ENCODE assay signal across 24 cellular contexts in the genomic region with DNA sequence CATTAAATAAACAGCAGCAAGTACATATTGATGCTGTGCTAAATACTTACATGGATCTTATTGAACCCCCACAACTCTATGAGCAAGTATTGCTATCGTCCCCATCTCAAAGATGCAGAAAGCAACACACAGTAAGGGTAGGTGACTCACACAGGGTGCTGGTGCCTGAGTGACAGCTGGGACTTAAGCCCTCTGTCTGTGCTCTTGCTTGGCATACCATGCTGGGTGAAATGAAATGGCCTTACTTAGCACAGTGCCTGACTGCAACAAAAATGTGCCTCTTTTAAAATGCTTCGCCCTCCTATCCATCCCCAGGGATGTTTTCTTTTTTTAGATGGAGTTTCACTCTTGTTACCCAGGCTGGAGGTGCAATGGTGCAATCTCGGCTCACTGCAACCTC. TPM values are rescaled to one million over a fixed set of nuclear protein-coding genes. Genes with fewer than 3 reads are reported as not detected.
DNase-seq lines count a peak whose midpoint lies in the region; ATAC-seq and TF ChIP-seq lines count a peak whose summit lies in the region.
"Had no signal": no experiment of that assay in that cellular context is flagged by ENCODE, and none has a peak within 500 bp of the region (broad histone marks: within the 10 kb centered on the region; RNA-seq: fewer than 3 reads in every experiment).

No MANE protein-coding gene starts in this region.

- no peak for ATAC-seq in WTC11
- no peak for ATAC-seq in GM18505 (IDR thresholded peaks at IDR 0.05; ENCODE audit: unreplicated experiment)
- no peak for ATAC-seq in HG02623 (IDR thresholded peaks at IDR 0.05; ENCODE audit: unreplicated experiment)
- ATAC-seq: naive thymus-derived CD4-positive, alpha-beta T cell had no signal

- no peak overlapping the region for H3K4ac ChIP-seq in mesenchymal stem cell (ENCODE audit: low read depth in 1 of 2, low read length in 2 of 2)

- no peaks in the 10 kb centered on the region for H3K9me3 Mint-ChIP-seq in CD8-positive, alpha-beta memory T cell
- no peaks in the 10 kb centered on the region for H3K9me3 Mint-ChIP-seq in WTC11
- H3K9me3 Mint-ChIP-seq: activated naive CD8-positive, alpha-beta T cell treated with anti-CD3 and anti-CD28 coated beads, Interleukin-2, amount 50 U/mL, for 24 hours; dendritic cell treated with granulocyte-macrophage colony-stimulating factor and Interleukin-4, amounts not matched to agents 40 ng/mL and 50 ng/mL, for 4 days; naive thymus-derived CD4-positive, alpha-beta T cell; stimulated activated naive B cell treated with anti-CD40 and anti-IgM and Interleukin-4, amounts not matched to agents 10 μg/mL and 1 μg/mL and 100 μg/mL, for 72 hours had no signal

- no peak overlapping the region for H4K91ac ChIP-seq in mesenchymal stem cell (ENCODE audit: low read length)

- H3K4me1 ChIP-seq in CD8-positive, alpha-beta memory T cell (ENCODE audit: insufficient read depth, low read length): no peaks in the 10 kb centered on the region
- H3K4me1 ChIP-seq in mesenchymal stem cell (ENCODE audit: control insufficient read depth, insufficient read depth, low read depth, low read length): peaks cover 1% of the 10 kb centered on the region
- H3K4me1 ChIP-seq: BE2C had no signal

- no peak overlapping the region for H4K8ac ChIP-seq in mesenchymal stem cell (ENCODE audit: low read length)

- no peak overlapping the region for H2AFZ ChIP-seq in mesenchymal stem cell (ENCODE audit: low read depth, low read length)

- H3K18ac ChIP-seq in mesenchymal stem cell (ENCODE audit: low read depth in 1 of 2, low read length in 2 of 2): no peak overlapping the region

- no peak for TF ChIP-seq POLR2A in GM18505 (IDR thresholded peaks at IDR 0.05; ENCODE audit: borderline replicate concordance, extremely low read depth, insufficient read depth, insufficient read length)

- no peak overlapping the region for H3K9ac ChIP-seq in mesenchymal stem cell (ENCODE audit: low read length)

- no peaks in the 10 kb centered on the region for H3K27me3 ChIP-seq in CD8-positive, alpha-beta memory T cell (ENCODE audit: insufficient read depth, low read length, poor library complexity, severe bottlenecking)
- H3K27me3 ChIP-seq in mesenchymal stem cell (ENCODE audit: control insufficient read depth in 1 of 2, insufficient read depth in 1 of 2, low read length in 2 of 2): no peaks in the 10 kb centered on the region
- H3K27me3 ChIP-seq: BE2C, thyroid gland had no signal

- POLR2A ChIA-PET in CD8-positive, alpha-beta memory T cell (lab: Charles Lee): no interaction called here
- POLR2A ChIA-PET in WTC11 (lab: Charles Lee): interaction anchor here (0.8 to 1.2 kb wide), 2 partner anchors 21 to 30 kb away, joined by 3 read pairs; a partner anchor contains a TSS

- H3K4me2 ChIP-seq in mesenchymal stem cell (ENCODE audit: low read length, poor library complexity, severe bottlenecking): no peak overlapping the region

- CTCF ChIA-PET in CD8-positive, alpha-beta memory T cell (lab: Charles Lee): no interaction called here
- CTCF ChIA-PET in WTC11 (lab: Charles Lee): interaction anchor here (2.8 to 4.2 kb wide), 4 partner anchors 10 to 185 kb away, joined by 11 to 30 read pairs (median 25); no protein-coding TSS in a partner anchor

- H2BK120ac ChIP-seq in mesenchymal stem cell (ENCODE audit: low read depth, low read length): no peak overlapping the region

- WGBS in mesenchymal stem cell: 87% methylated on average over 2 of the region's 3 CpGs

- peak overlapping the region in 5 of 8 donors; percentile 23 to 63 (median 32) for H3K27ac Mint-ChIP-seq in CD8-positive, alpha-beta memory T cell
- no peak overlapping the region for H3K27ac Mint-ChIP-seq in WTC11
- H3K27ac Mint-ChIP-seq: activated naive CD8-positive, alpha-beta T cell treated with anti-CD3 and anti-CD28 coated beads, Interleukin-2, amount 50 U/mL, for 24 hours; dendritic cell treated with granulocyte-macrophage colony-stimulating factor and Interleukin-4, amounts not matched to agents 40 ng/mL and 50 ng/mL, for 4 days; stimulated activated naive B cell treated with anti-CD40 and anti-IgM and Interleukin-4, amounts not matched to agents 10 μg/mL and 1 μg/mL and 100 μg/mL, for 72 hours had no signal

- DNase-seq in CD8-positive, alpha-beta memory T cell: no peak
- DNase-seq in ELR (ENCODE audit: low read depth) (peak; percentile 41), RKO (ENCODE audit: low spot score) (peak; percentile 64), mesenchymal stem cell (peak; percentile 9), WTC11 (ENCODE audit: low spot score) (no peak)
- DNase-seq: activated naive CD8-positive, alpha-beta T cell treated with anti-CD3 and anti-CD28 coated beads, Interleukin-2, amount 50 U/mL, for 24 hours; activated T-cell treated with anti-CD3 and anti-CD28 coated beads, Interleukin-2, amount 50 U/mL, for 48 hours; BE2C; Calu3; foreskin fibroblast; IMR-90; kidney glomerular epithelial cell; MV-4-11; naive thymus-derived CD4-positive, alpha-beta T cell; NCI-H2029; NCI-H524 treated with DMSO at 0.1 percent for 48 hours; OCI-M1; stimulated activated naive B cell treated with anti-CD40 and anti-IgM and Interleukin-4, amounts not matched to agents 10 μg/mL and 1 μg/mL and 100 μg/mL, for 72 hours; T-helper 2 cell; thyroid gland had no signal

- H3K23ac ChIP-seq in mesenchymal stem cell (ENCODE audit: low read length in 2 of 2): no peak overlapping the region

- no peaks in the 10 kb centered on the region for H3K79me1 ChIP-seq in mesenchymal stem cell (replicated peaks; ENCODE audit: low read length, poor library complexity, severe bottlenecking)

- H2AK5ac ChIP-seq in mesenchymal stem cell (ENCODE audit: low read length, severe bottlenecking): no peak overlapping the region

- no peaks in the 10 kb centered on the region for H3K36me3 ChIP-seq in CD8-positive, alpha-beta memory T cell (ENCODE audit: insufficient read depth, low read length)
- peaks cover 9 to 15% of the 10 kb centered on the region in 2 experiments for H3K36me3 ChIP-seq in mesenchymal stem cell (ENCODE audit: control insufficient read depth in 1 of 2, insufficient read depth in 2 of 2, low read depth in 1 of 2, low read length in 2 of 2)
- H3K36me3 ChIP-seq: thyroid gland had no signal

- no peak overlapping the region for H3K4me3 Mint-ChIP-seq in CD8-positive, alpha-beta memory T cell
- H3K4me3 Mint-ChIP-seq in WTC11: no peak overlapping the region
- H3K4me3 Mint-ChIP-seq: activated naive CD8-positive, alpha-beta T cell treated with anti-CD3 and anti-CD28 coated beads, Interleukin-2, amount 50 U/mL, for 24 hours; dendritic cell treated with granulocyte-macrophage colony-stimulating factor and Interleukin-4, amounts not matched to agents 40 ng/mL and 50 ng/mL, for 4 days; naive thymus-derived CD4-positive, alpha-beta T cell; stimulated activated naive B cell treated with anti-CD40 and anti-IgM and Interleukin-4, amounts not matched to agents 10 μg/mL and 1 μg/mL and 100 μg/mL, for 72 hours had no signal

- no peak for TF ChIP-seq CTCF in WTC11 (IDR thresholded peaks at IDR 0.05)

- H3K4me1 Mint-ChIP-seq in CD8-positive, alpha-beta memory T cell: no peaks in the 10 kb centered on the region
- peaks cover 3% of the 10 kb centered on the region; the same call in 1 of the 2 replicates for H3K4me1 Mint-ChIP-seq in WTC11

- H3K14ac ChIP-seq in mesenchymal stem cell (ENCODE audit: low read length in 2 of 2): no peak overlapping the region

- H3K36me3 Mint-ChIP-seq in CD8-positive, alpha-beta memory T cell: peaks cover 0 to 54% (median 8%) of the 10 kb centered on the region in 3 donors
- peaks cover 23% of the 10 kb centered on the region for H3K36me3 Mint-ChIP-seq in WTC11

- no peak overlapping the region for H3K27ac ChIP-seq in CD8-positive, alpha-beta memory T cell (ENCODE audit: low read depth, low read length)
- H3K27ac ChIP-seq in mesenchymal stem cell (ENCODE audit: low read length, poor library complexity, severe bottlenecking): no peak overlapping the region

- H3K9me3 ChIP-seq in CD8-positive, alpha-beta memory T cell (ENCODE audit: low read length): no peaks in the 10 kb centered on the region
- H3K9me3 ChIP-seq in mesenchymal stem cell (ENCODE audit: control insufficient read depth, low read length): no peaks in the 10 kb centered on the region
- H3K9me3 ChIP-seq: BE2C, thyroid gland had no signal

- no peaks in the 10 kb centered on the region for H3K27me3 Mint-ChIP-seq in CD8-positive, alpha-beta memory T cell
- H3K27me3 Mint-ChIP-seq in WTC11 (ENCODE audit: low read depth): no peaks in the 10 kb centered on the region; the same call in 1 of the 2 replicates
- H3K27me3 Mint-ChIP-seq: activated naive CD8-positive, alpha-beta T cell treated with anti-CD3 and anti-CD28 coated beads, Interleukin-2, amount 50 U/mL, for 24 hours; dendritic cell treated with granulocyte-macrophage colony-stimulating factor and Interleukin-4, amounts not matched to agents 40 ng/mL and 50 ng/mL, for 4 days; naive thymus-derived CD4-positive, alpha-beta T cell; stimulated activated naive B cell treated with anti-CD40 and anti-IgM and Interleukin-4, amounts not matched to agents 10 μg/mL and 1 μg/mL and 100 μg/mL, for 72 hours had no signal

- H2BK5ac ChIP-seq in mesenchymal stem cell (ENCODE audit: low read depth, low read length, poor library complexity, severe bottlenecking): no peak overlapping the region

- no peak overlapping the region for H2BK15ac ChIP-seq in mesenchymal stem cell (ENCODE audit: low read depth, poor library complexity, severe bottlenecking)

- H3K4me3 ChIP-seq in CD8-positive, alpha-beta memory T cell (ENCODE audit: low read length): no peak overlapping the region
- no peak overlapping the region for H3K4me3 ChIP-seq in mesenchymal stem cell (ENCODE audit: insufficient read depth in 1 of 2, low read depth in 1 of 2, low read length in 2 of 2)
- H3K4me3 ChIP-seq: thyroid gland had no signal

- H2BK12ac ChIP-seq in mesenchymal stem cell (ENCODE audit: low read length in 2 of 2): no peak overlapping the region

RNA-seq across cellular contexts. Expression of a gene that starts 0.8 kb away (rescaled TPM):
- not detected for total RNA-seq in CD8-positive, alpha-beta memory T cell
- not detected for polyA plus RNA-seq in CD8-positive, alpha-beta memory T cell
- polyA plus RNA-seq in mesenchymal stem cell (2013, experiment 1 of 2): not detected
- not detected for polyA plus RNA-seq in mesenchymal stem cell (2013, experiment 2 of 2)
- not detected in 3 replicates for total RNA-seq in WTC11 (2021)
- total RNA-seq: Calu3; IMR-90; naive thymus-derived CD4-positive, alpha-beta T cell; osteocyte; thyroid gland had no signal
- polyA plus RNA-seq: IMR-90; naive thymus-derived CD4-positive, alpha-beta T cell had no signal

RNA-seq across cellular contexts. Expression of a gene that starts 20.9 kb away (rescaled TPM):
- 10 to 100 TPM; 66.2 to 67.5 TPM for total RNA-seq in CD8-positive, alpha-beta memory T cell
- 0.15 TPM for polyA plus RNA-seq in CD8-positive, alpha-beta memory T cell
- polyA plus RNA-seq in mesenchymal stem cell (2013, experiment 1 of 2): 13.5 TPM
- polyA plus RNA-seq in mesenchymal stem cell (2013, experiment 2 of 2): 12.7 TPM
- 99.6 to 118 TPM (median 100 TPM) in 3 replicates for total RNA-seq in WTC11 (2021)
- polyA plus RNA-seq: naive thymus-derived CD4-positive, alpha-beta T cell had no signal

RNA-seq across cellular contexts. Expression of a gene that starts 21.0 kb away (rescaled TPM):
- 10 to 100 TPM; 41.9 to 45.4 TPM for total RNA-seq in CD8-positive, alpha-beta memory T cell
- 60.0 TPM for polyA plus RNA-seq in CD8-positive, alpha-beta memory T cell
- polyA plus RNA-seq in mesenchymal stem cell (2013, experiment 1 of 2): 40.6 TPM
- polyA plus RNA-seq in mesenchymal stem cell (2013, experiment 2 of 2): 39.7 TPM
- total RNA-seq in WTC11 (2021): 48.0 to 50.3 TPM (median 49.5 TPM) in 3 replicates

RNA-seq across cellular contexts. Expression of a gene that starts 21.2 kb away (rescaled TPM):
- not detected for total RNA-seq in CD8-positive, alpha-beta memory T cell
- 0.82 TPM for polyA plus RNA-seq in CD8-positive, alpha-beta memory T cell
- polyA plus RNA-seq in mesenchymal stem cell (2013, experiment 1 of 2): 0.06 TPM
- polyA plus RNA-seq in mesenchymal stem cell (2013, experiment 2 of 2): 0.04 TPM
- total RNA-seq in WTC11 (2021): 0.09 TPM in 1 of 3 replicates, not detected in the others
- total RNA-seq: Calu3; naive thymus-derived CD4-positive, alpha-beta T cell; osteocyte had no signal

RNA-seq across cellular contexts. Expression of a gene that starts 34.6 kb away (rescaled TPM):
- total RNA-seq in CD8-positive, alpha-beta memory T cell: 1 to 10 TPM; 9.1 to 9.3 TPM
- 9.7 TPM for polyA plus RNA-seq in CD8-positive, alpha-beta memory T cell
- polyA plus RNA-seq in mesenchymal stem cell (2013, experiment 1 of 2): 44.7 TPM
- 44.0 TPM for polyA plus RNA-seq in mesenchymal stem cell (2013, experiment 2 of 2)
- 17.4 to 18.8 TPM (median 18.0 TPM) in 3 replicates for total RNA-seq in WTC11 (2021)

Comparison
In these comparisons a context has a peak if more than half of its experiments do, and no peak if none do; other contexts are left out.
1. DNase-seq: peak in ELR (single experiment), RKO (single experiment) and mesenchymal stem cell (single experiment); none in CD8-positive, alpha-beta memory T cell (0 of 5) and WTC11 (single experiment).